9 cellular contexts compared by ENCODE assay signal in the genomic region with DNA sequence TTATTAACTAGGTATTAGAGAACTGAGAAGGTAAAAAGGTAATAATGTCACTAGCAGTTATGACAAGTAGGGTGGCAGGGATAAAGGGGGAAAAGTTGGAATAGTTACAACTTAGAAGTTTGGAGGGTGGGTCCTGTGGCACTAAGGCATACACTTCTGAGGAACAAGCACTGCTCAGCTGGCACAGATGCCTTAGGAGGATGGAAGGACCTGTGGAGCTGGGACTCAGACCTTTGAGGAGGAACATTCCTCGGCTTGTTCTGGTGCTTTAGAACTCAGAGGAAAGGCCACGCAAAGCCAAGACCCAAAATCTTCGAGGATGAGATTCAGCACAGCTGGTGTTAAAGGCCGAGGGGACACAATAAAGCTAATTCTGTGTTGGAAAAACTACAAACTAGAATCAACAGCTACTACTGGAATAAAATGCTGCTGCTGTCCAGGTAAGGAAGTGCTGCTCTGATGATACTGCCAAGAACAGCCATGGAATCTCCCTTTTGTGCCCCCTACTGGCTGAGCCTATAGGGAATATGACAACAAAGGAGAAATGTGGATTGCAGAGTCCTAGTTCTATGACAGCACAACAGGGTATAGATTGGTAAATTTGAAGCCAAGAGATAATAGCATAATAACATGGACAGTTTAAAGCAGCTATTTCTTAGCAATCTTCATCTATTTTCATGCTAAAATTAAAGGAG.
DNase-seq lines count a peak whose midpoint lies in the region; ATAC-seq and TF ChIP-seq lines count a peak whose summit lies in the region.
"Had no signal": no experiment of that assay in that cellular context is flagged by ENCODE, and none has a peak within 500 bp of the region (broad histone marks: within the 10 kb centered on the region; RNA-seq: fewer than 3 reads in every experiment).

No MANE protein-coding gene starts in this region.

- H3K27ac Mint-ChIP-seq in progenitor cell of endocrine pancreas = no peak overlapping the region
- H3K27ac Mint-ChIP-seq: naive B cell had no signal

- H3K36me3 Mint-ChIP-seq in progenitor cell of endocrine pancreas (ENCODE audit: insufficient read depth) = no peaks in the 10 kb centered on the region
- H3K36me3 Mint-ChIP-seq: naive B cell had no signal

- no peaks in the 10 kb centered on the region for H3K4me1 Mint-ChIP-seq in progenitor cell of endocrine pancreas (ENCODE audit: low read depth)
- H3K4me1 Mint-ChIP-seq: naive B cell had no signal

- TF ChIP-seq CTCF in cardiac fibroblast (IDR thresholded peaks at IDR 0.05; ENCODE audit: low read depth, low read length) (peak; percentile 71), progenitor cell of endocrine pancreas (IDR thresholded peaks at IDR 0.05; ENCODE audit: unreplicated experiment) (peak; percentile 68)

- ATAC-seq in GM21447 (IDR thresholded peaks at IDR 0.05; ENCODE audit: unreplicated experiment) = peak; percentile 75
- no peak for ATAC-seq in GM18520 (IDR thresholded peaks at IDR 0.05; ENCODE audit: unreplicated experiment)
- no peak for ATAC-seq in GM18861 (IDR thresholded peaks at IDR 0.05; ENCODE audit: unreplicated experiment)

- H3K4me3 ChIP-seq in cardiac fibroblast (replicated peaks in 1 of 2; ENCODE audit: low read depth in 2 of 2, low read length in 2 of 2) = no peak overlapping the region

- peak; percentile 52 for DNase-seq in ELR (ENCODE audit: low read depth)
- DNase-seq in NAMALWA (ENCODE audit: low spot score) = peak; percentile 29
- peak; percentile 45 to 70 for DNase-seq in cardiac fibroblast (ENCODE audit: low read depth in 2 of 2)
- DNase-seq in progenitor cell of endocrine pancreas (ENCODE audit: low spot score, unreplicated experiment) = peak; percentile 30
- DNase-seq in NCI-H187 treated with DMSO at 0.1 percent for 48 hours (lab: John Stamatoyannopoulos, UW) = no peak
- DNase-seq: naive B cell had no signal

- no peak overlapping the region for H3K4me3 Mint-ChIP-seq in progenitor cell of endocrine pancreas (ENCODE audit: low read depth)
- H3K4me3 Mint-ChIP-seq: naive B cell had no signal

- no peaks in the 10 kb centered on the region for H3K27me3 Mint-ChIP-seq in progenitor cell of endocrine pancreas
- H3K27me3 Mint-ChIP-seq: naive B cell had no signal

- H3K9me3 Mint-ChIP-seq in progenitor cell of endocrine pancreas (ENCODE audit: low read depth) = no peaks in the 10 kb centered on the region
